In the genomic region with DNA sequence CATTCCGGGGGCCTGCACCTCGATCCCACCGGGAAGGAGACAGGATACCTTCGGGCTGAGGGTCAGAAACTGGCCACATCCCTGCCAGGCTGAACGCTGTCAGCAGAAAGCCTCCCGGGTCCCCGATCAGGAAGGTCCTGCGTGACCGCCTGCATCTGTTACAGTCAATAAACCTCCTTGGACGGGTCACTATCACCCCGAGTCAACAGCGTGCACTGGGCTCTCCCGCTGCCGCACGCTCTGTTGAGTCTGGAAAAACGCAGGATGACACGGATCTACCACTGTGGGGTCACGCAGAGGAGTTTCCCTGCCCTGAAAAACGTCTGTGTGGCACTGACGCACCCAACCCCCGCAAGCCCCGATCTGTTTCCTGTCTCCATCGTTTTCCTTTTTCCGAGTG, we compare ENCODE assay signal across 11 cellular contexts. TPM values are rescaled to one million over a fixed set of nuclear protein-coding genes. Genes with fewer than 3 reads are reported as not detected.
DNase-seq lines count a peak whose midpoint lies in the region; ATAC-seq and TF ChIP-seq lines count a peak whose summit lies in the region.
"Had no signal": no experiment of that assay in that cellular context is flagged by ENCODE, and none has a peak within 500 bp of the region (broad histone marks: within the 10 kb centered on the region; RNA-seq: fewer than 3 reads in every experiment).

No MANE protein-coding gene starts in this region.

- DNase-seq in activated T-cell treated with anti-CD3 and anti-CD28 coated beads, Interleukin-2, amount 50 U/mL, for 24 hours = no peak
- DNase-seq in activated T-cell treated with anti-CD3 and anti-CD28 coated beads, Interleukin-2, amount 50 U/mL, for 48 hours = no peak
- DNase-seq in activated CD8-positive, alpha-beta T cell treated with anti-CD3 and anti-CD28 coated beads, Interleukin-2, amount 10 ng/mL, durations not matched to agents 7 days and 5 days = no peak
- DNase-seq in smooth muscle cell (lab: John Stamatoyannopoulos, UW; ENCODE audit: unreplicated experiment) = no peak
- no peak for DNase-seq in HT-29 (ENCODE audit: low spot score)
- DNase-seq in dedifferentiated amniotic fluid mesenchymal stem cell (ENCODE audit: extremely low spot score) = no peak
- DNase-seq: activated gamma-delta T cell treated with Interleukin-2 at 50 U/mL for 16 hours, left colon, NCI-H82 had no signal

- H3K4me1 ChIP-seq in iPS-18a (ENCODE audit: control insufficient read depth, low read depth, low read length) = peaks cover 5% of the 10 kb centered on the region
- H3K4me1 ChIP-seq in smooth muscle cell (ENCODE audit: low read depth) = peaks cover 14% of the 10 kb centered on the region

- no peaks in the 10 kb centered on the region for H3K36me3 ChIP-seq in iPS-18a (ENCODE audit: control insufficient read depth, low read depth, low read length)
- no peaks in the 10 kb centered on the region for H3K36me3 ChIP-seq in smooth muscle cell (ENCODE audit: low read depth)

- H3K27me3 ChIP-seq in iPS-18a (ENCODE audit: control insufficient read depth, insufficient read depth, low read length) (peaks cover 42% of the 10 kb centered on the region), smooth muscle cell (ENCODE audit: low read depth) (peaks cover 21% of the 10 kb centered on the region)

- TF ChIP-seq CTCF in smooth muscle cell (IDR thresholded peaks at IDR 0.05; ENCODE audit: borderline replicate concordance, insufficient read depth, poor library complexity, severe bottlenecking) = no peak

- H3K4me2 ChIP-seq in smooth muscle cell = peak overlapping the region; percentile 97

- H3K4me3 Mint-ChIP-seq in activated T-cell treated with anti-CD3 and anti-CD28 coated beads, Interleukin-2, amount 50 U/mL, for 24 hours = peak overlapping the region; percentile 79
- peak overlapping the region; percentile 73 for H3K4me3 Mint-ChIP-seq in activated CD8-positive, alpha-beta T cell treated with anti-CD3 and anti-CD28 coated beads, Interleukin-2, amount 10 ng/mL, durations not matched to agents 7 days and 5 days

- H3K27ac Mint-ChIP-seq in activated T-cell treated with anti-CD3 and anti-CD28 coated beads, Interleukin-2, amount 50 U/mL, for 24 hours = no peak overlapping the region
- no peak overlapping the region for H3K27ac Mint-ChIP-seq in activated CD8-positive, alpha-beta T cell treated with anti-CD3 and anti-CD28 coated beads, Interleukin-2, amount 10 ng/mL, durations not matched to agents 7 days and 5 days

- H3K4me3 ChIP-seq in iPS-18a (ENCODE audit: low read length) = peak overlapping the region; percentile 64
- H3K4me3 ChIP-seq in smooth muscle cell = peak overlapping the region; percentile 62

- CTCF ChIA-PET in activated CD8-positive, alpha-beta T cell treated with anti-CD3 and anti-CD28 coated beads, Interleukin-2, amount 10 ng/mL, durations not matched to agents 7 days and 5 days (lab: Charles Lee) = no interaction called here

- no peak for ATAC-seq in activated CD8-positive, alpha-beta T cell treated with anti-CD3 and anti-CD28 coated beads, Interleukin-2, amount 10 ng/mL, durations not matched to agents 7 days and 5 days
- ATAC-seq in GM19023 (IDR thresholded peaks at IDR 0.05; ENCODE audit: unreplicated experiment) = no peak

- H3K9ac ChIP-seq in iPS-18a (ENCODE audit: low read length) (no peak overlapping the region), smooth muscle cell (ENCODE audit: low read depth) (no peak overlapping the region)

- H3K27ac ChIP-seq in iPS-18a (ENCODE audit: low read length) (no peak overlapping the region), smooth muscle cell (ENCODE audit: low read depth) (no peak overlapping the region)

- H2AFZ ChIP-seq in smooth muscle cell (ENCODE audit: low read depth) = no peak overlapping the region

- H3K9me3 ChIP-seq in iPS-18a (ENCODE audit: control insufficient read depth, low read depth, low read length) (no peaks in the 10 kb centered on the region), smooth muscle cell (replicated peaks; ENCODE audit: low read depth) (no peaks in the 10 kb centered on the region)

- 27% methylated on average over 23 of the region's 24 CpGs for WGBS in smooth muscle cell (ENCODE audit: low lambda C conversion rate)

- H3K4me1 Mint-ChIP-seq in activated T-cell treated with anti-CD3 and anti-CD28 coated beads, Interleukin-2, amount 50 U/mL, for 24 hours (ENCODE audit: low read depth) = peaks cover 40% of the 10 kb centered on the region
- peaks cover 37% of the 10 kb centered on the region for H3K4me1 Mint-ChIP-seq in activated CD8-positive, alpha-beta T cell treated with anti-CD3 and anti-CD28 coated beads, Interleukin-2, amount 10 ng/mL, durations not matched to agents 7 days and 5 days (ENCODE audit: low read depth)

- POLR2A ChIA-PET in activated CD8-positive, alpha-beta T cell treated with anti-CD3 and anti-CD28 coated beads, Interleukin-2, amount 10 ng/mL, durations not matched to agents 7 days and 5 days (lab: Charles Lee) = no interaction called here

- peaks cover 3% of the 10 kb centered on the region for H3K79me2 ChIP-seq in smooth muscle cell (ENCODE audit: low read depth)

- peaks cover 6% of the 10 kb centered on the region for H3K36me3 Mint-ChIP-seq in activated T-cell treated with anti-CD3 and anti-CD28 coated beads, Interleukin-2, amount 50 U/mL, for 24 hours (ENCODE audit: low read depth)
- H3K36me3 Mint-ChIP-seq in activated CD8-positive, alpha-beta T cell treated with anti-CD3 and anti-CD28 coated beads, Interleukin-2, amount 10 ng/mL, durations not matched to agents 7 days and 5 days (ENCODE audit: low read depth) = peaks cover 2% of the 10 kb centered on the region

- H4K20me1 ChIP-seq in smooth muscle cell (ENCODE audit: low read depth) = peaks cover 65% of the 10 kb centered on the region

- peaks cover 44% of the 10 kb centered on the region for H3K27me3 Mint-ChIP-seq in activated T-cell treated with anti-CD3 and anti-CD28 coated beads, Interleukin-2, amount 50 U/mL, for 24 hours
- H3K27me3 Mint-ChIP-seq in activated CD8-positive, alpha-beta T cell treated with anti-CD3 and anti-CD28 coated beads, Interleukin-2, amount 10 ng/mL, durations not matched to agents 7 days and 5 days (ENCODE audit: low read depth) = peaks cover 43% of the 10 kb centered on the region

- no peaks in the 10 kb centered on the region for H3F3A ChIP-seq in smooth muscle cell (ENCODE audit: low read depth)

- no peaks in the 10 kb centered on the region for H3K9me3 Mint-ChIP-seq in activated T-cell treated with anti-CD3 and anti-CD28 coated beads, Interleukin-2, amount 50 U/mL, for 24 hours
- H3K9me3 Mint-ChIP-seq in activated CD8-positive, alpha-beta T cell treated with anti-CD3 and anti-CD28 coated beads, Interleukin-2, amount 10 ng/mL, durations not matched to agents 7 days and 5 days (ENCODE audit: insufficient read depth) = no peaks in the 10 kb centered on the region

RNA-seq across cellular contexts. Expression of gene PPP2R3B, which starts 12.1 kb away (rescaled TPM):
- 10 to 100 TPM; 41.8 to 44.6 TPM for total RNA-seq in activated CD8-positive, alpha-beta T cell treated with anti-CD3 and anti-CD28 coated beads, Interleukin-2, amount 10 ng/mL, durations not matched to agents 7 days and 5 days
- 15.2 TPM in 2 replicates for total RNA-seq in smooth muscle cell
- 25.1 and 39.5 TPM in 2 replicates for polyA plus RNA-seq in smooth muscle cell
- total RNA-seq in HT-29 (2014; rRNA removed; shearing (Covaris generic)) = 28.2 and 44.0 TPM in 2 replicates

RNA-seq across cellular contexts. Expression of gene GTPBP6, which starts 56.0 kb away (rescaled TPM):
- total RNA-seq in activated CD8-positive, alpha-beta T cell treated with anti-CD3 and anti-CD28 coated beads, Interleukin-2, amount 10 ng/mL, durations not matched to agents 7 days and 5 days = 10 to 100 TPM; 55.7 to 59.9 TPM
- total RNA-seq in smooth muscle cell = 25.3 TPM in 2 replicates
- 45.7 and 59.5 TPM in 2 replicates for polyA plus RNA-seq in smooth muscle cell
- 111 and 120 TPM in 2 replicates for total RNA-seq in HT-29 (2014; rRNA removed; shearing (Covaris generic))
